Comparison of ENCODE assay signal across 19 cellular contexts in genomic region chr15:39667382-39668127, GRCh38.
DNase-seq lines count a peak whose midpoint lies in the region; ATAC-seq and TF ChIP-seq lines count a peak whose summit lies in the region.
"Had no signal": no experiment of that assay in that cellular context is flagged by ENCODE, and none has a peak within 500 bp of the region (broad histone marks: within the 10 kb centered on the region; RNA-seq: fewer than 3 reads in every experiment).

No MANE protein-coding gene starts in this region.

- TF ChIP-seq CTCF in BE2C (IDR thresholded peaks at IDR 0.05; ENCODE audit: low read depth, low read length): no peak

- H3K4me3 Mint-ChIP-seq in activated T-cell treated with anti-CD3 and anti-CD28 coated beads, Interleukin-2, amount 50 U/mL, for 72 hours: no peak overlapping the region
- no peak overlapping the region for H3K4me3 Mint-ChIP-seq in activated T-cell treated with anti-CD3 and anti-CD28 coated beads, Interleukin-2, amount 50 U/mL, for 4 hours
- no peak overlapping the region for H3K4me3 Mint-ChIP-seq in central memory CD8-positive, alpha-beta T cell
- H3K4me3 Mint-ChIP-seq in stimulated activated effector memory CD8-positive, alpha-beta T cell treated with anti-CD3 and anti-CD28 coated beads, Interleukin-12 subunit alpha, Interleukin-12 subunit beta, amount 100 ng/mL, for 72 hours: no peak overlapping the region
- H3K4me3 Mint-ChIP-seq: activated CD8-positive, alpha-beta T cell treated with anti-CD3 and anti-CD28 coated beads for 36 hours; activated T-cell treated with anti-CD3 and anti-CD28 coated beads, Interleukin-2, amount 50 U/mL, for 24 hours had no signal

- no peak overlapping the region for H3K56ac ChIP-seq in mesendoderm (ENCODE audit: low read length)

- H2BK120ac ChIP-seq in mesendoderm (ENCODE audit: low read depth, low read length): no peak overlapping the region

- no peak overlapping the region for H3K23ac ChIP-seq in mesendoderm (ENCODE audit: low read length)

- H3K9me3 Mint-ChIP-seq in activated T-cell treated with anti-CD3 and anti-CD28 coated beads, Interleukin-2, amount 50 U/mL, for 72 hours: no peaks in the 10 kb centered on the region
- H3K9me3 Mint-ChIP-seq in activated T-cell treated with anti-CD3 and anti-CD28 coated beads, Interleukin-2, amount 50 U/mL, for 4 hours: no peaks in the 10 kb centered on the region
- H3K9me3 Mint-ChIP-seq in central memory CD8-positive, alpha-beta T cell: no peaks in the 10 kb centered on the region
- H3K9me3 Mint-ChIP-seq in stimulated activated effector memory CD8-positive, alpha-beta T cell treated with anti-CD3 and anti-CD28 coated beads, Interleukin-12 subunit alpha, Interleukin-12 subunit beta, amount 100 ng/mL, for 72 hours: no peaks in the 10 kb centered on the region
- H3K9me3 Mint-ChIP-seq: activated CD8-positive, alpha-beta T cell treated with anti-CD3 and anti-CD28 coated beads for 36 hours; activated T-cell treated with anti-CD3 and anti-CD28 coated beads, Interleukin-2, amount 50 U/mL, for 24 hours had no signal

- H3K4me1 ChIP-seq in mesendoderm (ENCODE audit: control insufficient read depth, low read depth, low read length): peaks cover 6% of the 10 kb centered on the region
- H3K4me1 ChIP-seq in BE2C: no peaks in the 10 kb centered on the region
- H3K4me1 ChIP-seq: colonic mucosa had no signal

- peak overlapping the region; percentile 39 for H3K27ac Mint-ChIP-seq in activated T-cell treated with anti-CD3 and anti-CD28 coated beads, Interleukin-2, amount 50 U/mL, for 72 hours
- peak overlapping the region; percentile 27 for H3K27ac Mint-ChIP-seq in central memory CD8-positive, alpha-beta T cell (ENCODE audit: low read depth)
- H3K27ac Mint-ChIP-seq in stimulated activated effector memory CD8-positive, alpha-beta T cell treated with anti-CD3 and anti-CD28 coated beads, Interleukin-12 subunit alpha, Interleukin-12 subunit beta, amount 100 ng/mL, for 72 hours: peak overlapping the region; percentile 41
- H3K27ac Mint-ChIP-seq: activated CD8-positive, alpha-beta T cell treated with anti-CD3 and anti-CD28 coated beads for 36 hours; activated T-cell treated with anti-CD3 and anti-CD28 coated beads, Interleukin-2, amount 50 U/mL, for 24 hours had no signal

- no peak overlapping the region for H2BK5ac ChIP-seq in mesendoderm (ENCODE audit: low read length)

- no peak overlapping the region for H3K4ac ChIP-seq in mesendoderm (ENCODE audit: low read depth, low read length)

- H3K79me1 ChIP-seq in mesendoderm (ENCODE audit: low read length): no peaks in the 10 kb centered on the region

- H3K4me1 Mint-ChIP-seq in activated T-cell treated with anti-CD3 and anti-CD28 coated beads, Interleukin-2, amount 50 U/mL, for 72 hours (ENCODE audit: low read depth): no peaks in the 10 kb centered on the region
- peaks cover 12% of the 10 kb centered on the region for H3K4me1 Mint-ChIP-seq in activated T-cell treated with anti-CD3 and anti-CD28 coated beads, Interleukin-2, amount 50 U/mL, for 4 hours (ENCODE audit: low read depth)
- peaks cover 18% of the 10 kb centered on the region for H3K4me1 Mint-ChIP-seq in central memory CD8-positive, alpha-beta T cell
- H3K4me1 Mint-ChIP-seq in stimulated activated effector memory CD8-positive, alpha-beta T cell treated with anti-CD3 and anti-CD28 coated beads, Interleukin-12 subunit alpha, Interleukin-12 subunit beta, amount 100 ng/mL, for 72 hours: peaks cover 12% of the 10 kb centered on the region

- peak overlapping the region; percentile 6 for H3K27ac ChIP-seq in mesendoderm (ENCODE audit: low read depth, low read length)
- H3K27ac ChIP-seq: colonic mucosa had no signal

- no peaks in the 10 kb centered on the region for H3K36me3 Mint-ChIP-seq in activated T-cell treated with anti-CD3 and anti-CD28 coated beads, Interleukin-2, amount 50 U/mL, for 72 hours (ENCODE audit: insufficient read depth in 2 of 2)
- no peaks in the 10 kb centered on the region for H3K36me3 Mint-ChIP-seq in activated T-cell treated with anti-CD3 and anti-CD28 coated beads, Interleukin-2, amount 50 U/mL, for 4 hours (ENCODE audit: insufficient read depth)
- H3K36me3 Mint-ChIP-seq in central memory CD8-positive, alpha-beta T cell (ENCODE audit: insufficient read depth): no peaks in the 10 kb centered on the region
- no peaks in the 10 kb centered on the region for H3K36me3 Mint-ChIP-seq in stimulated activated effector memory CD8-positive, alpha-beta T cell treated with anti-CD3 and anti-CD28 coated beads, Interleukin-12 subunit alpha, Interleukin-12 subunit beta, amount 100 ng/mL, for 72 hours

- no peak overlapping the region for H4K8ac ChIP-seq in mesendoderm (ENCODE audit: low read depth, low read length)

- no peaks in the 10 kb centered on the region for H3K9me3 ChIP-seq in BE2C
- H3K9me3 ChIP-seq: colonic mucosa had no signal

- ATAC-seq in activated T-cell treated with anti-CD3 and anti-CD28 coated beads, Interleukin-2, amount 50 U/mL, for 72 hours (replicated peaks in 1 of 2): no peak
- ATAC-seq in activated T-cell treated with anti-CD3 and anti-CD28 coated beads, Interleukin-2, amount 50 U/mL, for 4 hours: no peak
- ATAC-seq in central memory CD8-positive, alpha-beta T cell (replicated peaks; ENCODE audit: extremely low read depth, poor library complexity, severe bottlenecking): no peak
- ATAC-seq in stimulated activated effector memory CD8-positive, alpha-beta T cell treated with anti-CD3 and anti-CD28 coated beads, Interleukin-12 subunit alpha, Interleukin-12 subunit beta, amount 100 ng/mL, for 72 hours: no peak
- no peak for ATAC-seq in HG02678 (IDR thresholded peaks at IDR 0.05; ENCODE audit: unreplicated experiment)
- ATAC-seq: activated CD8-positive, alpha-beta T cell treated with anti-CD3 and anti-CD28 coated beads for 36 hours; left colon had no signal

- DNase-seq in activated T-cell treated with anti-CD3 and anti-CD28 coated beads, Interleukin-2, amount 50 U/mL, for 72 hours: no peak
- no peak for DNase-seq in activated T-cell treated with anti-CD3 and anti-CD28 coated beads, Interleukin-2, amount 50 U/mL, for 4 hours
- no peak for DNase-seq in central memory CD8-positive, alpha-beta T cell (ENCODE audit: low spot score in 2 of 2)
- DNase-seq in mesendoderm (peak; percentile 96), 8988T (no peak), BE2C (no peak)
- DNase-seq in stimulated activated effector memory CD8-positive, alpha-beta T cell treated with anti-CD3 and anti-CD28 coated beads, Interleukin-12 subunit alpha, Interleukin-12 subunit beta, amount 100 ng/mL, for 72 hours (ENCODE audit: low spot score in 2 of 2): no peak
- DNase-seq: activated CD4-positive, CD25-positive, alpha-beta regulatory T cell; activated CD8-positive, alpha-beta T cell treated with anti-CD3 and anti-CD28 coated beads for 36 hours; activated naive CD4-positive, alpha-beta T cell treated with anti-CD3 and anti-CD28 coated beads, Interleukin-2, amount 50 U/mL, for 16 hours; activated T-cell treated with anti-CD3 and anti-CD28 coated beads, Interleukin-2, amount 50 U/mL, for 24 hours; colonic mucosa; left colon; NCI-H146; occipital lobe; OCI-M1; SHP77; stimulated activated CD4-positive, alpha-beta T cell treated with anti-CD3 and anti-CD28 coated beads, Interleukin-2, amount 100 ng/mL, for 48 hours had no signal

- H3K4me3 ChIP-seq in mesendoderm (ENCODE audit: low read length) (no peak overlapping the region), BE2C (ENCODE audit: low read depth, low read length) (no peak overlapping the region)
- H3K4me3 ChIP-seq: colonic mucosa had no signal

- no CpG with 5 or more reads among the region's 5 CpGs for WGBS in mesendoderm (ENCODE audit: extremely low coverage, insufficient coverage, low lambda C conversion rate)

- H3K36me3 ChIP-seq in mesendoderm (ENCODE audit: control insufficient read depth, insufficient read depth, low read length) (no peaks in the 10 kb centered on the region), BE2C (no peaks in the 10 kb centered on the region)
- H3K36me3 ChIP-seq: colonic mucosa had no signal

- H3K4me2 ChIP-seq in mesendoderm (ENCODE audit: low read length): no peak overlapping the region

- H3K27me3 ChIP-seq in mesendoderm (ENCODE audit: insufficient read depth, low read length, poor library complexity): no peaks in the 10 kb centered on the region
- H3K27me3 ChIP-seq in BE2C: no peaks in the 10 kb centered on the region
- H3K27me3 ChIP-seq: colonic mucosa had no signal

- no peak overlapping the region for H4K5ac ChIP-seq in mesendoderm (ENCODE audit: low read length)

- peak overlapping the region; percentile 45 for H2BK15ac ChIP-seq in mesendoderm (replicated peaks; ENCODE audit: low read depth)

- H2AK5ac ChIP-seq in mesendoderm (ENCODE audit: low read length): no peak overlapping the region

- no peaks in the 10 kb centered on the region for H3K27me3 Mint-ChIP-seq in activated T-cell treated with anti-CD3 and anti-CD28 coated beads, Interleukin-2, amount 50 U/mL, for 72 hours (ENCODE audit: low read depth)
- no peaks in the 10 kb centered on the region for H3K27me3 Mint-ChIP-seq in activated T-cell treated with anti-CD3 and anti-CD28 coated beads, Interleukin-2, amount 50 U/mL, for 4 hours (ENCODE audit: low read depth)
- H3K27me3 Mint-ChIP-seq in central memory CD8-positive, alpha-beta T cell: no peaks in the 10 kb centered on the region
- H3K27me3 Mint-ChIP-seq: activated CD8-positive, alpha-beta T cell treated with anti-CD3 and anti-CD28 coated beads for 36 hours had no signal

- H3K18ac ChIP-seq in mesendoderm (ENCODE audit: low read length): peak overlapping the region; percentile 5

- H3K79me2 ChIP-seq in mesendoderm (ENCODE audit: control insufficient read depth, insufficient read depth, low read length): no peaks in the 10 kb centered on the region

- no peak overlapping the region for H3K9ac ChIP-seq in mesendoderm (ENCODE audit: low read length)
